ENCODE assay signal across 13 cellular contexts in genomic region chr2:240818293-240818542, GRCh38. TPM values are rescaled to one million over a fixed set of nuclear protein-coding genes. Genes with fewer than 3 reads are reported as not detected.
DNase-seq lines count a peak whose midpoint lies in the region; ATAC-seq and TF ChIP-seq lines count a peak whose summit lies in the region.
"Had no signal": no experiment of that assay in that cellular context is flagged by ENCODE, and none has a peak within 500 bp of the region (broad histone marks: within the 10 kb centered on the region; RNA-seq: fewer than 3 reads in every experiment).

No MANE protein-coding gene starts in this region.

- H3K4me3 Mint-ChIP-seq in naive thymus-derived CD8-positive, alpha-beta T cell, result peak overlapping the region in 7 of 10 donors; percentile 15 to 78 (median 42)

- TF ChIP-seq CTCF in A673 (conservative IDR thresholded peaks at IDR 0.05; ENCODE audit: low read depth, low read length) (no peak), HEK293 (tag by site-specific recombination; IDR thresholded peaks at IDR 0.05) (no peak), dorsolateral prefrontal cortex (IDR thresholded peaks at IDR 0.05 in 54 of 56, conservative IDR thresholded peaks at IDR 0.05 in 2 of 56; ENCODE audit: low read depth in 1 of 56, partially characterized antibody in 56 of 56) (no peak), uterus (IDR thresholded peaks at IDR 0.05) (no peak)

- peak overlapping the region; percentile 86 for H3K4me3 ChIP-seq in A673 (ENCODE audit: low read depth, low read length, poor library complexity, severe bottlenecking)
- no peak overlapping the region for H3K4me3 ChIP-seq in HEK293 (ENCODE audit: low read depth, low read length)
- H3K4me3 ChIP-seq in dorsolateral prefrontal cortex, result peak overlapping the region; percentile 53 to 97 (median 86)
- no peak overlapping the region for H3K4me3 ChIP-seq in uterus
- H3K4me3 ChIP-seq: skin epidermis had no signal

- H3K27me3 Mint-ChIP-seq in naive thymus-derived CD8-positive, alpha-beta T cell, result peaks cover 20 to 51% (median 38%) of the 10 kb centered on the region in 5 donors

- H3K4me1 ChIP-seq in A673 (ENCODE audit: insufficient read depth, low read length, poor library complexity, severe bottlenecking), result peaks cover 16% of the 10 kb centered on the region
- H3K4me1 ChIP-seq in HEK293 (ENCODE audit: control insufficient read depth, insufficient read depth, low read length), result peaks cover 5% of the 10 kb centered on the region; the same call in 1 of the 2 replicates
- peaks cover 0 to 19% of the 10 kb centered on the region in 2 donors for H3K4me1 ChIP-seq in uterus

- H3K9me3 ChIP-seq in A673 (ENCODE audit: low read depth, low read length, poor library complexity, severe bottlenecking) (peaks cover 10% of the 10 kb centered on the region), HEK293 (ENCODE audit: control insufficient read depth, insufficient read depth, low read depth, low read length) (no peaks in the 10 kb centered on the region), uterus (no peaks in the 10 kb centered on the region)

- intact Hi-C loops in A673 (cut with micrococcal nuclease; ENCODE audit: unreplicated experiment), result no loop called here
- intact Hi-C loops in dorsolateral prefrontal cortex (cut with DNase I), result loop anchor here (5.0 to 10.0 kb wide), 2 partner anchors 223 to 251 kb away; partner anchors contain the start of gene RNPEPL1 (in 1 of the 2)
- intact Hi-C loops in uterus (cut with DNase I; ENCODE audit: low total_unique reads), result no loop called here

- H3K36me3 Mint-ChIP-seq in naive thymus-derived CD8-positive, alpha-beta T cell, result peaks cover 0 to 10% (median 0%) of the 10 kb centered on the region in 3 donors

- peaks cover 5 to 16% (median 11%) of the 10 kb centered on the region in 4 donors for H3K4me1 Mint-ChIP-seq in naive thymus-derived CD8-positive, alpha-beta T cell

- no TSS peak for BruUV-seq in A673 (replicated peaks; lab: Mats Ljungman, UMichigan)

- POLR2A ChIA-PET in A673 (lab: Charles Lee; ENCODE audit: low non-redundant PET) (no interaction called here), HEK293 (lab: Yijun Ruan, JAX) (interaction anchor here (0.9 kb wide), 1 partner anchor 257 kb away, joined by 5 read pairs; no protein-coding TSS in a partner anchor)
- POLR2A ChIA-PET in naive thymus-derived CD8-positive, alpha-beta T cell (lab: Charles Lee), result no interaction called here

- H3K27ac ChIP-seq in A673 (ENCODE audit: low read depth, low read length, poor library complexity, severe bottlenecking) (peak overlapping the region; percentile 78), HEK293 (ENCODE audit: extremely low read depth, low read depth, low read length) (no peak overlapping the region), dorsolateral prefrontal cortex (peak overlapping the region in 58 of 59 donors; percentile 54 to 97 (median 93)), uterus (no peak overlapping the region)
- H3K27ac ChIP-seq: skin epidermis had no signal

- H3K27me3 ChIP-seq in A673 (replicated peaks; ENCODE audit: insufficient read depth, low read depth, low read length, poor library complexity) (peaks cover 14% of the 10 kb centered on the region), dorsolateral prefrontal cortex (peaks cover 0 to 8% (median 0%) of the 10 kb centered on the region in 45 donors), uterus (peaks cover 11 to 15% of the 10 kb centered on the region in 2 donors)

- peaks cover 0 to 16% (median 8%) of the 10 kb centered on the region in 9 donors for H3K9me3 Mint-ChIP-seq in naive thymus-derived CD8-positive, alpha-beta T cell

- ATAC-seq in naive thymus-derived CD8-positive, alpha-beta T cell, result no peak
- no peak for ATAC-seq in HG03432 (IDR thresholded peaks at IDR 0.05; ENCODE audit: unreplicated experiment)
- no peak for ATAC-seq in GM19463 (IDR thresholded peaks at IDR 0.05; ENCODE audit: unreplicated experiment)

- CTCF ChIA-PET in A673 (lab: Charles Lee), result no interaction called here
- CTCF ChIA-PET in HEK293 (lab: Yijun Ruan, JAX), result no interaction called here

- no peak overlapping the region for H3K27ac Mint-ChIP-seq in naive thymus-derived CD8-positive, alpha-beta T cell

- DNase-seq in A673 (ENCODE audit: low spot score) (no peak), dorsolateral prefrontal cortex (peak in 1 of 10 donors; percentile 8), uterus (no peak), retina (no peak)
- DNase-seq in naive thymus-derived CD8-positive, alpha-beta T cell, result no peak
- DNase-seq: activated CD4-positive, alpha-beta T cell treated with anti-CD3 and anti-CD28 coated beads, Interleukin-2, amount 50 U/mL, for 4 hours; NCI-H187 treated with DMSO at 0.1 percent for 48 hours had no signal

- no peak for TF ChIP-seq POLR2A in uterus (IDR thresholded peaks at IDR 0.05)

- H3K36me3 ChIP-seq in A673 (ENCODE audit: insufficient read depth, low read length, poor library complexity, severe bottlenecking) (peaks cover 1% of the 10 kb centered on the region), HEK293 (ENCODE audit: control insufficient read depth in 2 of 2, insufficient read depth in 1 of 2, low read length in 2 of 2) (peaks cover 0 to 6% of the 10 kb centered on the region in 2 experiments; a peak in 1 of 3 replicates), uterus (no peaks in the 10 kb centered on the region)

TF ChIP-seq in HEK293, 187 proteins besides CTCF, POLR2A, EP300 and RAD21:
- TF ChIP-seq ZIC2 (tag by site-specific recombination; IDR thresholded peaks at IDR 0.05), result peak; percentile 16; the same call in 1 of the 2 replicates
- no peak for TF ChIP-seq ZNF645 (tag by site-specific recombination; IDR thresholded peaks at IDR 0.05)

RNA-seq across cellular contexts. Expression of gene KIF1A, which starts 1.8 kb away (rescaled TPM):
- total RNA-seq in A673 (2021) (301 and 330 TPM in 2 replicates), dorsolateral prefrontal cortex (1,000 to 10,000 TPM in 108 of 120 experiments, 100 to 1,000 TPM in 12; 869 to 1,843 (median 1,153) TPM), uterus (10 to 100 TPM in 1 of 4 donors, under 1 TPM in 1, not detected in 2; 0.37 to 12.9 TPM)
- not detected for total RNA-seq in naive thymus-derived CD8-positive, alpha-beta T cell
- under 1 TPM in 1 of 3 donors, not detected in 2; 0.10 TPM for polyA plus RNA-seq in naive thymus-derived CD8-positive, alpha-beta T cell
- total RNA-seq: subcutaneous adipose tissue had no signal

RNA-seq across cellular contexts. Expression of gene AGXT, which starts 50.4 kb away (rescaled TPM):
- not detected in 2 replicates for total RNA-seq in A673 (2021)
- total RNA-seq in dorsolateral prefrontal cortex, result under 1 TPM in 1 of 120 experiments, not detected in 119; 0.36 TPM
- not detected for total RNA-seq in naive thymus-derived CD8-positive, alpha-beta T cell
- polyA plus RNA-seq in naive thymus-derived CD8-positive, alpha-beta T cell, result not detected
- not detected for total RNA-seq in uterus
- total RNA-seq: glomerular endothelial cell had no signal

Comparison
In these comparisons a context has a peak if more than half of its experiments do, and no peak if none do; other contexts are left out.
1. H3K27ac ChIP-seq: peak in A673 (single experiment) and dorsolateral prefrontal cortex (58 of 59); none in HEK293 (single experiment) and uterus (0 of 2).
2. H3K4me3 ChIP-seq: peak in A673 (single experiment) and dorsolateral prefrontal cortex (59 of 59); none in HEK293 (single experiment) and uterus (0 of 2).
3. RNA of gene KIF1A, which starts 1.8 kb away (total RNA-seq): 869 to 1,843 TPM in dorsolateral prefrontal cortex and 301 to 330 TPM in A673; 0.37 to 12.9 TPM in uterus and not detected in naive thymus-derived CD8-positive, alpha-beta T cell; every median in the first group is over 10 times any median in the second.
4. intact Hi-C loops: an anchor here in dorsolateral prefrontal cortex (5.0 to 10.0 kb wide); none called in A673 and uterus.